ENCODE assay signal across 8 cellular contexts in genomic region chr5:143539742-143540141, GRCh38.
"Had no signal": no experiment of that assay in that cellular context is flagged by ENCODE, and none has a peak within 500 bp of the region (broad histone marks: within the 10 kb centered on the region; RNA-seq: fewer than 3 reads in every experiment).

No MANE protein-coding gene starts in this region.

- H3K4me3 ChIP-seq: K562 had no signal

- H3K4me2 ChIP-seq: KMS-11 had no signal

- H3K9ac ChIP-seq: KMS-11 had no signal

- FAIRE-seq: HTR-8/SVneo, K562 had no signal

- DNase-seq: IMR-90, Karpas-422, KBM-7, KG1 had no signal

- ATAC-seq: K562 had no signal

- H3K27ac ChIP-seq: HL-60, KMS-11 had no signal
